ENCODE assay signal across 1 cellular context in the genomic region with DNA sequence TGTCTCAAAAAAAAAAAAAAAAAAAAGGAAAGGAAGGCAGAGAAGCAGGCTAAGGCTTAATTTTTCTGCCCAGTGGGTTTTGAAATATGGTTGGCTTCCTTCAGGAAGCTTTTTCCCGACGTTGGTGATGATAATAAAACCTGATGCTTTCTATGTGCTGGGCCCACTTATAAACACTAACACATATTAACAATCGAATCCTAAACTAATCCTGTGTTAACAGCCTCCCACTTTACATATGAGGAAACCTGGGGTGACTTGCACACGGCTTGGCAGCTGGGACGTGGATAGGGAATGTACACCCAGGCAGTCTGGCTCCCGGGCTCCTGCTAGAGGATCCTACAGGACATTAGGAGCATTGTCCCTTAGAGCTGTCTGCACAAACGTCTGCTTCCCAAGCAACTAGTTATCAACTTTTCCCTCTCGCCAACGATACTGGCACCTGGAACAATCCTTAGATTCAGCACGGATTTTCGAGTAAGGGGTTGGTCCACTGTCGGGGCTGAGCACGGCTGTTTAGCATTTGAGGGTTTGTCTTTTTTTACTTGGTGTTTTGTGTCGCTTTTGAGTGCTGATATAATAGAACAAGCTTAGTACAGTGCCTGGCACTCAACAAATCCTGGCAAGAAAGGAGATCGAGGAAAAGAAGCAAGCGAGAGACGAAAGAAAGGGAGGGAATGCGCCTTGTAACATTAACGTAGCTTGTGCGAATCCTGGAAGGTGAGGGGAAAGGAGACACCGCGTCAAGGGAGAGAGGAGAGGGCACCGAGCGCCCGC.
TF ChIP-seq lines count a peak whose summit lies in the region.

No MANE protein-coding gene starts in this region.

TF ChIP-seq in HepG2, 621 proteins besides CTCF, POLR2A, EP300 and RAD21 (continued from another document and continues in another):
- TF ChIP-seq, protein P1, sequence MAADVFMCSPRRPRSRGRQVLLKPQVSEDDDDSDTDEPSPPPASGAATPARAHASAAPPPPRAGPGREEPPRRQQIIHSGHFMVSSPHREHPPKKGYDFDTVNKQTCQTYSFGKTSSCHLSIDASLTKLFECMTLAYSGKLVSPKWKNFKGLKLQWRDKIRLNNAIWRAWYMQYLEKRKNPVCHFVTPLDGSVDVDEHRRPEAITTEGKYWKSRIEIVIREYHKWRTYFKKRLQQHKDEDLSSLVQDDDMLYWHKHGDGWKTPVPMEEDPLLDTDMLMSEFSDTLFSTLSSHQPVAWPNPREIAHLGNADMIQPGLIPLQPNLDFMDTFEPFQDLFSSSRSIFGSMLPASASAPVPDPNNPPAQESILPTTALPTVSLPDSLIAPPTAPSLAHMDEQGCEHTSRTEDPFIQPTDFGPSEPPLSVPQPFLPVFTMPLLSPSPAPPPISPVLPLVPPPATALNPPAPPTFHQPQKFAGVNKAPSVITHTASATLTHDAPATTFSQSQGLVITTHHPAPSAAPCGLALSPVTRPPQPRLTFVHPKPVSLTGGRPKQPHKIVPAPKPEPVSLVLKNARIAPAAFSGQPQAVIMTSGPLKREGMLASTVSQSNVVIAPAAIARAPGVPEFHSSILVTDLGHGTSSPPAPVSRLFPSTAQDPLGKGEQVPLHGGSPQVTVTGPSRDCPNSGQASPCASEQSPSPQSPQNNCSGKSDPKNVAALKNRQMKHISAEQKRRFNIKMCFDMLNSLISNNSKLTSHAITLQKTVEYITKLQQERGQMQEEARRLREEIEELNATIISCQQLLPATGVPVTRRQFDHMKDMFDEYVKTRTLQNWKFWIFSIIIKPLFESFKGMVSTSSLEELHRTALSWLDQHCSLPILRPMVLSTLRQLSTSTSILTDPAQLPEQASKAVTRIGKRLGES (CRISPR knock-in tag; IDR thresholded peaks at IDR 0.05; ENCODE audit: borderline replicate concordance) = no peak
- TF ChIP-seq, protein P2, sequence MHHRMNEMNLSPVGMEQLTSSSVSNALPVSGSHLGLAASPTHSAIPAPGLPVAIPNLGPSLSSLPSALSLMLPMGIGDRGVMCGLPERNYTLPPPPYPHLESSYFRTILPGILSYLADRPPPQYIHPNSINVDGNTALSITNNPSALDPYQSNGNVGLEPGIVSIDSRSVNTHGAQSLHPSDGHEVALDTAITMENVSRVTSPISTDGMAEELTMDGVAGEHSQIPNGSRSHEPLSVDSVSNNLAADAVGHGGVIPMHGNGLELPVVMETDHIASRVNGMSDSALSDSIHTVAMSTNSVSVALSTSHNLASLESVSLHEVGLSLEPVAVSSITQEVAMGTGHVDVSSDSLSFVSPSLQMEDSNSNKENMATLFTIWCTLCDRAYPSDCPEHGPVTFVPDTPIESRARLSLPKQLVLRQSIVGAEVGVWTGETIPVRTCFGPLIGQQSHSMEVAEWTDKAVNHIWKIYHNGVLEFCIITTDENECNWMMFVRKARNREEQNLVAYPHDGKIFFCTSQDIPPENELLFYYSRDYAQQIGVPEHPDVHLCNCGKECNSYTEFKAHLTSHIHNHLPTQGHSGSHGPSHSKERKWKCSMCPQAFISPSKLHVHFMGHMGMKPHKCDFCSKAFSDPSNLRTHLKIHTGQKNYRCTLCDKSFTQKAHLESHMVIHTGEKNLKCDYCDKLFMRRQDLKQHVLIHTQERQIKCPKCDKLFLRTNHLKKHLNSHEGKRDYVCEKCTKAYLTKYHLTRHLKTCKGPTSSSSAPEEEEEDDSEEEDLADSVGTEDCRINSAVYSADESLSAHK (CRISPR knock-in tag; IDR thresholded peaks at IDR 0.05; ENCODE audit: borderline replicate concordance) = no peak
- TF ChIP-seq ZNF30 (CRISPR knock-in tag; IDR thresholded peaks at IDR 0.05) (no peak; the same call in 1 of the 2 replicates), CBX1 (IDR thresholded peaks at IDR 0.05; ENCODE audit: low read depth) (no peak), MZF1 (CRISPR knock-in tag; IDR thresholded peaks at IDR 0.05; ENCODE audit: borderline replicate concordance) (no peak), FOXJ3 (CRISPR knock-in tag; IDR thresholded peaks at IDR 0.05; ENCODE audit: borderline replicate concordance) (no peak), NFE2L2 (IDR thresholded peaks at IDR 0.05; ENCODE audit: low read length) (no peak), SRSF1 (optimal IDR thresholded peaks at IDR 0.05; ENCODE audit: low read depth, low read length) (no peak), ZNF329 (CRISPR knock-in tag; IDR thresholded peaks at IDR 0.05; ENCODE audit: low read depth) (no peak), RORA (CRISPR knock-in tag; IDR thresholded peaks at IDR 0.05) (no peak), ZSCAN21 (CRISPR knock-in tag; IDR thresholded peaks at IDR 0.05; ENCODE audit: borderline replicate concordance) (no peak), ZNF781 (CRISPR knock-in tag; IDR thresholded peaks at IDR 0.05; ENCODE audit: borderline replicate concordance, not compliant biosample characterization) (no peak), SAFB2 (CRISPR knock-in tag; IDR thresholded peaks at IDR 0.05; ENCODE audit: borderline replicate concordance, low read depth) (no peak), PHF21A (CRISPR knock-in tag; IDR thresholded peaks at IDR 0.05) (no peak), ZNF460 (CRISPR knock-in tag; IDR thresholded peaks at IDR 0.05; ENCODE audit: borderline replicate concordance) (no peak), PLRG1 (conservative IDR thresholded peaks at IDR 0.05) (no peak), HIVEP1 (CRISPR knock-in tag; IDR thresholded peaks at IDR 0.05) (no peak), ZNF75D (CRISPR knock-in tag; IDR thresholded peaks at IDR 0.05; ENCODE audit: borderline replicate concordance) (no peak), ESRRA (CRISPR knock-in tag; IDR thresholded peaks at IDR 0.05; ENCODE audit: low read depth) (no peak), NCOA2 (CRISPR knock-in tag; IDR thresholded peaks at IDR 0.05) (peak; percentile 10), TCF7 (IDR thresholded peaks at IDR 0.05; ENCODE audit: low read depth) (no peak), ZNF670 (CRISPR knock-in tag; IDR thresholded peaks at IDR 0.05; ENCODE audit: borderline replicate concordance) (no peak), MAFG (CRISPR knock-in tag; IDR thresholded peaks at IDR 0.05) (no peak), ATF7-NPFF (CRISPR knock-in tag; IDR thresholded peaks at IDR 0.05; ENCODE audit: low read depth) (peak; percentile 2), MAF1 (CRISPR knock-in tag; IDR thresholded peaks at IDR 0.05; ENCODE audit: borderline replicate concordance) (no peak), NCOA1 (CRISPR knock-in tag; IDR thresholded peaks at IDR 0.05) (0 out of 2 replicates have a peak, but pooled peaks have one; percentile 84), ZBTB21 (CRISPR knock-in tag; IDR thresholded peaks at IDR 0.05) (no peak; the same call in 1 of the 2 replicates), ZFYVE20 (CRISPR knock-in tag; IDR thresholded peaks at IDR 0.05; ENCODE audit: borderline replicate concordance, low read depth) (no peak), PCBP1 (IDR thresholded peaks at IDR 0.05; ENCODE audit: borderline replicate concordance, low read depth, low read length) (no peak), ZNF138 (CRISPR knock-in tag; IDR thresholded peaks at IDR 0.05; ENCODE audit: low read depth) (no peak; the same call in 1 of the 2 replicates), ZNF761 (CRISPR knock-in tag; conservative IDR thresholded peaks at IDR 0.05) (peak; percentile 94), EZH2 (conservative IDR thresholded peaks at IDR 0.05; ENCODE audit: low read depth, low read length) (no peak), RFX1 (IDR thresholded peaks at IDR 0.05) (no peak), CHD2 (IDR thresholded peaks at IDR 0.05; ENCODE audit: low read depth, low read length) (no peak), CHD4 (IDR thresholded peaks at IDR 0.05; ENCODE audit: borderline replicate concordance, low read length) (peak; percentile 62; the same call in 1 of the 2 replicates), ZNF34 (CRISPR knock-in tag; IDR thresholded peaks at IDR 0.05; ENCODE audit: borderline replicate concordance) (peak; percentile 21; the same call in 1 of the 2 replicates), ZNF839 (CRISPR knock-in tag; IDR thresholded peaks at IDR 0.05; ENCODE audit: borderline replicate concordance) (no peak), U2AF1 (optimal IDR thresholded peaks at IDR 0.05; ENCODE audit: low read depth, low read length) (no peak)
- TF ChIP-seq, protein P3, sequence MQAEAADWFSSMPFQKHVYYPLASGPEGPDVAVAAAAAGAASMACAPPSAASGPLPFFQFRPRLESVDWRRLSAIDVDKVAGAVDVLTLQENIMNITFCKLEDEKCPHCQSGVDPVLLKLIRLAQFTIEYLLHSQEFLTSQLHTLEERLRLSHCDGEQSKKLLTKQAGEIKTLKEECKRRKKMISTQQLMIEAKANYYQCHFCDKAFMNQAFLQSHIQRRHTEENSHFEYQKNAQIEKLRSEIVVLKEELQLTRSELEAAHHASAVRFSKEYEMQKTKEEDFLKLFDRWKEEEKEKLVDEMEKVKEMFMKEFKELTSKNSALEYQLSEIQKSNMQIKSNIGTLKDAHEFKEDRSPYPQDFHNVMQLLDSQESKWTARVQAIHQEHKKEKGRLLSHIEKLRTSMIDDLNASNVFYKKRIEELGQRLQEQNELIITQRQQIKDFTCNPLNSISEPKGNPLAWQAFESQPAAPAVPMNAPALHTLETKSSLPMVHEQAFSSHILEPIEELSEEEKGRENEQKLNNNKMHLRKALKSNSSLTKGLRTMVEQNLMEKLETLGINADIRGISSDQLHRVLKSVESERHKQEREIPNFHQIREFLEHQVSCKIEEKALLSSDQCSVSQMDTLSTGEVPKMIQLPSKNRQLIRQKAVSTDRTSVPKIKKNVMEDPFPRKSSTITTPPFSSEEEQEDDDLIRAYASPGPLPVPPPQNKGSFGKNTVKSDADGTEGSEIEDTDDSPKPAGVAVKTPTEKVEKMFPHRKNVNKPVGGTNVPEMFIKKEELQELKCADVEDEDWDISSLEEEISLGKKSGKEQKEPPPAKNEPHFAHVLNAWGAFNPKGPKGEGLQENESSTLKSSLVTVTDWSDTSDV (CRISPR knock-in tag; IDR thresholded peaks at IDR 0.05) = no peak
- TF ChIP-seq, protein P4, sequence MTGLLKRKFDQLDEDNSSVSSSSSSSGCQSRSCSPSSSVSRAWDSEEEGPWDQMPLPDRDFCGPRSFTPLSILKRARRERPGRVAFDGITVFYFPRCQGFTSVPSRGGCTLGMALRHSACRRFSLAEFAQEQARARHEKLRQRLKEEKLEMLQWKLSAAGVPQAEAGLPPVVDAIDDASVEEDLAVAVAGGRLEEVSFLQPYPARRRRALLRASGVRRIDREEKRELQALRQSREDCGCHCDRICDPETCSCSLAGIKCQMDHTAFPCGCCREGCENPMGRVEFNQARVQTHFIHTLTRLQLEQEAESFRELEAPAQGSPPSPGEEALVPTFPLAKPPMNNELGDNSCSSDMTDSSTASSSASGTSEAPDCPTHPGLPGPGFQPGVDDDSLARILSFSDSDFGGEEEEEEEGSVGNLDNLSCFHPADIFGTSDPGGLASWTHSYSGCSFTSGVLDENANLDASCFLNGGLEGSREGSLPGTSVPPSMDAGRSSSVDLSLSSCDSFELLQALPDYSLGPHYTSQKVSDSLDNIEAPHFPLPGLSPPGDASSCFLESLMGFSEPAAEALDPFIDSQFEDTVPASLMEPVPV (CRISPR knock-in tag; IDR thresholded peaks at IDR 0.05) = no peak
- TF ChIP-seq, protein P5, sequence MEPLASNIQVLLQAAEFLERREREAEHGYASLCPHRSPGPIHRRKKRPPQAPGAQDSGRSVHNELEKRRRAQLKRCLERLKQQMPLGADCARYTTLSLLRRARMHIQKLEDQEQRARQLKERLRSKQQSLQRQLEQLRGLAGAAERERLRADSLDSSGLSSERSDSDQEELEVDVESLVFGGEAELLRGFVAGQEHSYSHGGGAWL (CRISPR knock-in tag; IDR thresholded peaks at IDR 0.05) = no peak
- TF ChIP-seq, protein P6, sequence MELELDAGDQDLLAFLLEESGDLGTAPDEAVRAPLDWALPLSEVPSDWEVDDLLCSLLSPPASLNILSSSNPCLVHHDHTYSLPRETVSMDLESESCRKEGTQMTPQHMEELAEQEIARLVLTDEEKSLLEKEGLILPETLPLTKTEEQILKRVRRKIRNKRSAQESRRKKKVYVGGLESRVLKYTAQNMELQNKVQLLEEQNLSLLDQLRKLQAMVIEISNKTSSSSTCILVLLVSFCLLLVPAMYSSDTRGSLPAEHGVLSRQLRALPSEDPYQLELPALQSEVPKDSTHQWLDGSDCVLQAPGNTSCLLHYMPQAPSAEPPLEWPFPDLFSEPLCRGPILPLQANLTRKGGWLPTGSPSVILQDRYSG (CRISPR knock-in tag; IDR thresholded peaks at IDR 0.05) = no peak
- TF ChIP-seq, protein P7, sequence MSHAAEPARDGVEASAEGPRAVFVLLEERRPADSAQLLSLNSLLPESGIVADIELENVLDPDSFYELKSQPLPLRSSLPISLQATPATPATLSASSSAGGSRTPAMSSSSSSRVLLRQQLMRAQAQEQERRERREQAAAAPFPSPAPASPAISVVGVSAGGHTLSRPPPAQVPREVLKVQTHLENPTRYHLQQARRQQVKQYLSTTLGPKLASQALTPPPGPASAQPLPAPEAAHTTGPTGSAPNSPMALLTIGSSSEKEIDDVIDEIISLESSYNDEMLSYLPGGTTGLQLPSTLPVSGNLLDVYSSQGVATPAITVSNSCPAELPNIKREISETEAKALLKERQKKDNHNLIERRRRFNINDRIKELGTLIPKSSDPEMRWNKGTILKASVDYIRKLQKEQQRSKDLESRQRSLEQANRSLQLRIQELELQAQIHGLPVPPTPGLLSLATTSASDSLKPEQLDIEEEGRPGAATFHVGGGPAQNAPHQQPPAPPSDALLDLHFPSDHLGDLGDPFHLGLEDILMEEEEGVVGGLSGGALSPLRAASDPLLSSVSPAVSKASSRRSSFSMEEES (CRISPR knock-in tag; IDR thresholded peaks at IDR 0.05) = no peak; the same call in 1 of the 2 replicates
- TF ChIP-seq, protein P8, sequence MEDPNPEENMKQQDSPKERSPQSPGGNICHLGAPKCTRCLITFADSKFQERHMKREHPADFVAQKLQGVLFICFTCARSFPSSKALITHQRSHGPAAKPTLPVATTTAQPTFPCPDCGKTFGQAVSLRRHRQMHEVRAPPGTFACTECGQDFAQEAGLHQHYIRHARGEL (CRISPR knock-in tag; IDR thresholded peaks at IDR 0.05) = no peak
- TF ChIP-seq, protein P9, sequence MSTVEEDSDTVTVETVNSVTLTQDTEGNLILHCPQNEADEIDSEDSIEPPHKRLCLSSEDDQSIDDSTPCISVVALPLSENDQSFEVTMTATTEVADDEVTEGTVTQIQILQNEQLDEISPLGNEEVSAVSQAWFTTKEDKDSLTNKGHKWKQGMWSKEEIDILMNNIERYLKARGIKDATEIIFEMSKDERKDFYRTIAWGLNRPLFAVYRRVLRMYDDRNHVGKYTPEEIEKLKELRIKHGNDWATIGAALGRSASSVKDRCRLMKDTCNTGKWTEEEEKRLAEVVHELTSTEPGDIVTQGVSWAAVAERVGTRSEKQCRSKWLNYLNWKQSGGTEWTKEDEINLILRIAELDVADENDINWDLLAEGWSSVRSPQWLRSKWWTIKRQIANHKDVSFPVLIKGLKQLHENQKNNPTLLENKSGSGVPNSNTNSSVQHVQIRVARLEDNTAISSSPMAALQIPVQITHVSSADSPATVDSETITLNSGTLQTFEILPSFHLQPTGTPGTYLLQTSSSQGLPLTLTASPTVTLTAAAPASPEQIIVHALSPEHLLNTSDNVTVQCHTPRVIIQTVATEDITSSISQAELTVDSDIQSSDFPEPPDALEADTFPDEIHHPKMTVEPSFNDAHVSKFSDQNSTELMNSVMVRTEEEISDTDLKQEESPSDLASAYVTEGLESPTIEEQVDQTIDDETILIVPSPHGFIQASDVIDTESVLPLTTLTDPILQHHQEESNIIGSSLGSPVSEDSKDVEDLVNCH (CRISPR knock-in tag; IDR thresholded peaks at IDR 0.05) = no peak
- TF ChIP-seq, protein P10, sequence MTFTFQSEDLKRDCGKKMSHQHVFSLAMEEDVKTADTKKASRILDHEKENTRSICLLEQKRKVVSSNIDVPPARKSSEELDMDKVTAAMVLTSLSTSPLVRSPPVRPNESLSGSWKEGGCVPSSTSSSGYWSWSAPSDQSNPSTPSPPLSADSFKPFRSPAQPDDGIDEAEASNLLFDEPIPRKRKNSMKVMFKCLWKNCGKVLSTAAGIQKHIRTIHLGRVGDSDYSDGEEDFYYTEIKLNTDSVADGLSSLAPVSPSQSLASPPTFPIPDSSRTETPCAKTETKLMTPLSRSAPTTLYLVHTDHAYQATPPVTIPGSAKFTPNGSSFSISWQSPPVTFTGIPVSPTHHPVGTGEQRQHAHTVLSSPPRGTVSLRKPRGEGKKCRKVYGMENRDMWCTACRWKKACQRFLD (CRISPR knock-in tag; IDR thresholded peaks at IDR 0.05; ENCODE audit: borderline replicate concordance) = no peak; the same call in 1 of the 2 replicates
